ENCODE assay signal across 13 cellular contexts in genomic region chr3:187026321-187026678, GRCh38.
DNase-seq lines count a peak whose midpoint lies in the region; ATAC-seq and TF ChIP-seq lines count a peak whose summit lies in the region.
"Had no signal": no experiment of that assay in that cellular context is flagged by ENCODE, and none has a peak within 500 bp of the region (broad histone marks: within the 10 kb centered on the region; RNA-seq: fewer than 3 reads in every experiment).

No MANE protein-coding gene starts in this region.

- H3K36me3 Mint-ChIP-seq in stimulated activated naive CD8-positive, alpha-beta T cell treated with anti-CD3 and anti-CD28 coated beads, Interleukin-15, Interleukin-2, amounts not matched to agents 100 ng/mL and 50 ng/mL, for 24 hours (ENCODE audit: low read depth) = peaks cover 52% of the 10 kb centered on the region
- peaks cover 46% of the 10 kb centered on the region for H3K36me3 Mint-ChIP-seq in activated CD8-positive, alpha-beta T cell treated with anti-CD3 and anti-CD28 coated beads for 36 hours (ENCODE audit: low read depth)
- H3K36me3 Mint-ChIP-seq in memory B cell = peaks cover 28% of the 10 kb centered on the region

- TF ChIP-seq CTCF in activated CD8-positive, alpha-beta T cell treated with anti-CD3 and anti-CD28 coated beads for 36 hours (IDR thresholded peaks at IDR 0.05) = no peak
- TF ChIP-seq CTCF in suprapubic skin (IDR thresholded peaks at IDR 0.05) = no peak

- no peak overlapping the region for H3K4me3 ChIP-seq in suprapubic skin
- H3K4me3 ChIP-seq: prostate gland, upper lobe of left lung had no signal

- ATAC-seq in stimulated activated naive CD8-positive, alpha-beta T cell treated with anti-CD3 and anti-CD28 coated beads, Interleukin-15, Interleukin-2, amounts not matched to agents 100 U/mL and 50 U/mL, for 24 hours = no peak
- ATAC-seq in activated CD8-positive, alpha-beta T cell treated with anti-CD3 and anti-CD28 coated beads for 36 hours = no peak
- no peak for ATAC-seq in memory B cell (ENCODE audit: low read depth)
- ATAC-seq in GM19351 (IDR thresholded peaks at IDR 0.05; ENCODE audit: unreplicated experiment) = no peak
- no peak for ATAC-seq in HG02588 (IDR thresholded peaks at IDR 0.05; ENCODE audit: unreplicated experiment)
- ATAC-seq: PC-3 had no signal

- H3K27ac Mint-ChIP-seq in stimulated activated naive CD8-positive, alpha-beta T cell treated with anti-CD3 and anti-CD28 coated beads, Interleukin-15, Interleukin-2, amounts not matched to agents 100 ng/mL and 50 ng/mL, for 24 hours = peak overlapping the region; percentile 96
- H3K27ac Mint-ChIP-seq in activated CD8-positive, alpha-beta T cell treated with anti-CD3 and anti-CD28 coated beads for 36 hours = peak overlapping the region; percentile 98
- peak overlapping the region; percentile 97 for H3K27ac Mint-ChIP-seq in memory B cell

- CTCF ChIA-PET in activated CD8-positive, alpha-beta T cell treated with anti-CD3 and anti-CD28 coated beads for 36 hours (lab: Charles Lee) = interaction anchor here (0.6 to 3.1 kb wide), 15 partner anchors 10 to 177 kb away, joined by 3 to 14 read pairs (median 4); partner anchors contain the start of genes RPL39L and ST6GAL1

- H3K4me1 ChIP-seq in suprapubic skin = peaks cover 5% of the 10 kb centered on the region
- H3K4me1 ChIP-seq: prostate gland had no signal

- peaks cover 10% of the 10 kb centered on the region for H3K9me3 Mint-ChIP-seq in stimulated activated naive CD8-positive, alpha-beta T cell treated with anti-CD3 and anti-CD28 coated beads, Interleukin-15, Interleukin-2, amounts not matched to agents 100 ng/mL and 50 ng/mL, for 24 hours
- H3K9me3 Mint-ChIP-seq in activated CD8-positive, alpha-beta T cell treated with anti-CD3 and anti-CD28 coated beads for 36 hours = peaks cover 5% of the 10 kb centered on the region
- no peaks in the 10 kb centered on the region for H3K9me3 Mint-ChIP-seq in memory B cell

- intact Hi-C loops in activated CD8-positive, alpha-beta T cell treated with anti-CD3 and anti-CD28 coated beads for 36 hours (cut with micrococcal nuclease) = loop anchor here (2.0 to 5.0 kb wide), 3 partner anchors 15 to 94 kb away; partner anchors contain the start of gene ST6GAL1

- H3K27me3 Mint-ChIP-seq in stimulated activated naive CD8-positive, alpha-beta T cell treated with anti-CD3 and anti-CD28 coated beads, Interleukin-15, Interleukin-2, amounts not matched to agents 100 ng/mL and 50 ng/mL, for 24 hours = no peaks in the 10 kb centered on the region
- H3K27me3 Mint-ChIP-seq in activated CD8-positive, alpha-beta T cell treated with anti-CD3 and anti-CD28 coated beads for 36 hours = no peaks in the 10 kb centered on the region
- H3K27me3 Mint-ChIP-seq in memory B cell = no peaks in the 10 kb centered on the region

- H3K27ac ChIP-seq in suprapubic skin = no peak overlapping the region

- H3K4me3 Mint-ChIP-seq in stimulated activated naive CD8-positive, alpha-beta T cell treated with anti-CD3 and anti-CD28 coated beads, Interleukin-15, Interleukin-2, amounts not matched to agents 100 ng/mL and 50 ng/mL, for 24 hours = peak overlapping the region; percentile 89
- H3K4me3 Mint-ChIP-seq in activated CD8-positive, alpha-beta T cell treated with anti-CD3 and anti-CD28 coated beads for 36 hours = peak overlapping the region; percentile 84
- H3K4me3 Mint-ChIP-seq in memory B cell = peak overlapping the region; percentile 95

- no peak for TF ChIP-seq POLR2A in suprapubic skin (IDR thresholded peaks at IDR 0.05)

- POLR2A ChIA-PET in activated CD8-positive, alpha-beta T cell treated with anti-CD3 and anti-CD28 coated beads for 36 hours (lab: Charles Lee) = interaction anchor here (0.6 to 4.1 kb wide), 22 partner anchors 10 to 242 kb away, joined by 3 to 75 read pairs (median 4); partner anchors contain the start of genes EIF4A2, RPL39L and ST6GAL1

- no peaks in the 10 kb centered on the region for H3K36me3 ChIP-seq in suprapubic skin
- H3K36me3 ChIP-seq: prostate gland, upper lobe of left lung had no signal

- H3K9me3 ChIP-seq in suprapubic skin = no peaks in the 10 kb centered on the region
- H3K9me3 ChIP-seq: prostate gland, upper lobe of left lung had no signal

- TF ChIP-seq EP300 in suprapubic skin (IDR thresholded peaks at IDR 0.05) = no peak

- 89% methylated on average over 2 of the region's 2 CpGs for WGBS in suprapubic skin

- no peak for DNase-seq in stimulated activated naive CD8-positive, alpha-beta T cell treated with anti-CD3 and anti-CD28 coated beads, Interleukin-15, Interleukin-2, amounts not matched to agents 100 U/mL and 50 U/mL, for 24 hours
- DNase-seq in activated CD8-positive, alpha-beta T cell treated with anti-CD3 and anti-CD28 coated beads for 36 hours = no peak
- DNase-seq in memory B cell (ENCODE audit: low spot score in 2 of 2) (peak in 1 of 2 donors; percentile 9), suprapubic skin (ENCODE audit: low spot score in 2 of 2) (no peak), NCI-H2196 (lab: John Stamatoyannopoulos, UW; ENCODE audit: unreplicated experiment) (no peak)
- DNase-seq: DND-41, NCI-H2227 treated with DMSO at 0.1 percent for 48 hours, PC-3, upper lobe of left lung had no signal

- H3K4me1 Mint-ChIP-seq in stimulated activated naive CD8-positive, alpha-beta T cell treated with anti-CD3 and anti-CD28 coated beads, Interleukin-15, Interleukin-2, amounts not matched to agents 100 ng/mL and 50 ng/mL, for 24 hours (ENCODE audit: low read depth) = peaks cover 81% of the 10 kb centered on the region
- peaks cover 51% of the 10 kb centered on the region for H3K4me1 Mint-ChIP-seq in activated CD8-positive, alpha-beta T cell treated with anti-CD3 and anti-CD28 coated beads for 36 hours (ENCODE audit: low read depth)
- peaks cover 55% of the 10 kb centered on the region for H3K4me1 Mint-ChIP-seq in memory B cell

- no peaks in the 10 kb centered on the region for H3K27me3 ChIP-seq in suprapubic skin
- H3K27me3 ChIP-seq: upper lobe of left lung had no signal
